ENCODE assay signal across 9 cellular contexts in the genomic region with DNA sequence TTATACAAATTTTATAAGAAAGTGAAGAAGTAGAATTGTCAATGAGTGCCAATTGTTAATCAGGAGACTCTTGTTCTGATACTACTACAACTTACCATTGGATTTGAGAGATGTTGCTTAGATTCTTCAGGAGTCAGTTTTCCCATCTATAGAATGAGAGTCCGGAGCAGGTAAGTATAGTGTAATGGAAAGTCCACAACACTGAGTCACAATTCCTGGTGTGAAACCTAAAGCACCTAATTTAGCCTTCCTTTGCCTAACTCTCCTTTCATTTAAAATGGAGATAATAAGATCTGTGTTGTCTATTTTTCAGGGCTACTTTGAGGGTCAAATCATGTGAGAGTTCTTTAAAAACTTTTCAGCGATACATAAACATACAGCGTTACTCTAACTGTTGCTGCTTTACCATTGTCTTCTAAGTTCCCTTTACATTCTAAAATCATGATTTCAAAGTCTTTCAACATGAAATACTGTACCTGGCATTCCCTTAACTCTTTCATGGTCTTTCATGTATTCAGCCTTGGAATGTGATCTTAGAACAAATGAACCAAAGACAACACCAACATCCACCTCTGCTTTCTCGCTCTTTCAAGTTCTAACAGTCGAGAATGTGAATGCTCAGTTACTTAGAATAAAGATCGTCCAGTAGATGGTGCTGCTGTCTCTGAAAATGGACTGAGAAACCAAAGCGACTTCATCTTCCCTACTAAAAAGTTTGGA.
A peak's percentile ranks its signal among the peaks of the same experiment; 100 is the strongest.
DNase-seq lines count a peak whose midpoint lies in the region; ATAC-seq and TF ChIP-seq lines count a peak whose summit lies in the region.
"Had no signal": no experiment of that assay in that cellular context is flagged by ENCODE, and none has a peak within 500 bp of the region (broad histone marks: within the 10 kb centered on the region; RNA-seq: fewer than 3 reads in every experiment).

No MANE protein-coding gene starts in this region.

- H3K4me1 ChIP-seq in mammary epithelial cell (ENCODE audit: insufficient read depth, low read length) = no peaks in the 10 kb centered on the region

- in situ Hi-C loops in mammary epithelial cell (cut with MboI; ENCODE audit: low sequenced_read_pairs in 2 of 2) = loop anchor here in 1 of 2 donors (25.0 kb wide), 1 partner anchor 950 kb away; a partner anchor contains a TSS

- DNase-seq in NCI-H510A treated with DMSO at 0.1 percent for 48 hours (lab: John Stamatoyannopoulos, UW) (peak; percentile 75), NCI-H510A (lab: John Stamatoyannopoulos, UW) (no peak), NCI-H526 (lab: John Stamatoyannopoulos, UW) (peak; percentile 19 to 62), mammary epithelial cell (peak; percentile 42), medulla oblongata (ENCODE audit: extremely low spot score) (peak; percentile 86)

- H3K36me3 ChIP-seq in mammary epithelial cell (ENCODE audit: insufficient read depth, low read length) = no peaks in the 10 kb centered on the region
- H3K36me3 ChIP-seq: BLaER1 treated with 17β-estradiol and CSF1 and Interleukin-3, amounts not matched to agents 10 nM and 100 nM had no signal

- CTCF ChIA-PET in mammary epithelial cell (lab: Charles Lee; ENCODE audit: low non-redundant PET) = no interaction called here

- no peak overlapping the region for H3K4me3 ChIP-seq in mammary epithelial cell (replicated peaks in 1 of 3; ENCODE audit: insufficient read depth in 1 of 3, low read depth in 2 of 3, low read length in 3 of 3)
- H3K4me3 ChIP-seq: BLaER1 treated with 17β-estradiol and CSF1 and Interleukin-3, amounts not matched to agents 10 nM and 100 nM had no signal

- no peak overlapping the region for H3K9ac ChIP-seq in mammary epithelial cell (ENCODE audit: insufficient read depth, low read length)
- H3K9ac ChIP-seq: BLaER1 treated with 17β-estradiol and CSF1 and Interleukin-3, amounts not matched to agents 10 nM and 100 nM had no signal

- H3K4me2 ChIP-seq in mammary epithelial cell (ENCODE audit: insufficient read depth, low read depth, low read length) = peak overlapping the region; percentile 37
- H3K4me2 ChIP-seq: BLaER1 treated with 17β-estradiol and CSF1 and Interleukin-3, amounts not matched to agents 10 nM and 100 nM had no signal

- TF ChIP-seq CTCF in mammary epithelial cell (conservative IDR thresholded peaks at IDR 0.05 in 1 of 2, IDR thresholded peaks at IDR 0.05 in 1 of 2; ENCODE audit: extremely low read depth in 1 of 2, insufficient read depth in 1 of 2, low read depth in 1 of 2, low read length in 2 of 2) = peak; percentile 51 to 64

- no peaks in the 10 kb centered on the region for H3K9me3 ChIP-seq in mammary epithelial cell (replicated peaks; ENCODE audit: insufficient read depth, low read length)
- H3K9me3 ChIP-seq: BLaER1 treated with 17β-estradiol and CSF1 and Interleukin-3, amounts not matched to agents 10 nM and 100 nM had no signal

- WGBS in mammary epithelial cell (ENCODE audit: low coverage, missing lambda C conversion rate) = 8% methylated on average over 7 of the region's 7 CpGs

- BruUV-seq in mammary epithelial cell (replicated peaks; lab: Mats Ljungman, UMichigan) = no TSS peak

- H3K27ac ChIP-seq in mammary epithelial cell (ENCODE audit: insufficient read depth, low read depth, low read length) = no peak overlapping the region
- H3K27ac ChIP-seq: BLaER1 treated with 17β-estradiol and CSF1 and Interleukin-3, amounts not matched to agents 10 nM and 100 nM had no signal

- dilution Hi-C loops in mammary epithelial cell (cut with HindIII; ENCODE audit: low sequenced_read_pairs) = no loop called here

- no peaks in the 10 kb centered on the region for H3K79me2 ChIP-seq in mammary epithelial cell (ENCODE audit: insufficient read depth, low read length)

- H2AFZ ChIP-seq in mammary epithelial cell (ENCODE audit: low read depth, low read length) = peak overlapping the region; percentile 47

- intact Hi-C loops in mammary epithelial cell (cut with micrococcal nuclease) = loop anchor here (2.0 to 10.0 kb wide), 3 partner anchors 127 to 939 kb away; no protein-coding TSS in a partner anchor

- H4K20me1 ChIP-seq in mammary epithelial cell (ENCODE audit: insufficient read depth, low read length) = no peaks in the 10 kb centered on the region
- H4K20me1 ChIP-seq: BLaER1 treated with 17β-estradiol and CSF1 and Interleukin-3, amounts not matched to agents 10 nM and 100 nM had no signal

- no peaks in the 10 kb centered on the region for H3K27me3 ChIP-seq in mammary epithelial cell (ENCODE audit: insufficient read depth, low read length)
- H3K27me3 ChIP-seq: BLaER1 treated with 17β-estradiol and CSF1 and Interleukin-3, amounts not matched to agents 10 nM and 100 nM had no signal

- ATAC-seq in HG03175 (IDR thresholded peaks at IDR 0.05; ENCODE audit: unreplicated experiment) = peak; percentile 56
- no peak for ATAC-seq in GM19023 (IDR thresholded peaks at IDR 0.05; ENCODE audit: unreplicated experiment)
- ATAC-seq in HG02970 (IDR thresholded peaks at IDR 0.05; ENCODE audit: low FRiP score, unreplicated experiment) = no peak
